Comparison of ENCODE assay signal across 14 cellular contexts in genomic region chr7:126696639-126697038, GRCh38.
DNase-seq lines count a peak whose midpoint lies in the region; ATAC-seq lines count a peak whose summit lies in the region.
"Had no signal": no experiment of that assay in that cellular context is flagged by ENCODE, and none has a peak within 500 bp of the region (broad histone marks: within the 10 kb centered on the region; RNA-seq: fewer than 3 reads in every experiment).

No MANE protein-coding gene starts in this region.

- no peaks in the 10 kb centered on the region for H3K4me1 ChIP-seq in naive thymus-derived CD4-positive, alpha-beta T cell (ENCODE audit: control insufficient read depth in 2 of 2, insufficient read depth in 2 of 2, low read length in 2 of 2)

- peaks cover 0 to 11% (median 0%) of the 10 kb centered on the region in 7 donors for H3K4me1 Mint-ChIP-seq in naive thymus-derived CD4-positive, alpha-beta T cell
- H3K4me1 Mint-ChIP-seq in effector memory CD8-positive, alpha-beta T cell (ENCODE audit: low read depth in 2 of 2): peaks cover 1 to 5% of the 10 kb centered on the region in 2 donors
- H3K4me1 Mint-ChIP-seq: stimulated activated effector memory CD8-positive, alpha-beta T cell treated with anti-CD3 and anti-CD28 coated beads, Interleukin-12 subunit alpha, Interleukin-12 subunit beta, amount 100 ng/mL, for 72 hours had no signal

- intact Hi-C loops in naive thymus-derived CD4-positive, alpha-beta T cell (cut with micrococcal nuclease): no loop called here

- peaks cover 0 to 4% (median 0%) of the 10 kb centered on the region in 11 donors for H3K9me3 Mint-ChIP-seq in naive thymus-derived CD4-positive, alpha-beta T cell
- H3K9me3 Mint-ChIP-seq in effector memory CD8-positive, alpha-beta T cell: peaks cover 0 to 10% of the 10 kb centered on the region in 2 donors
- H3K9me3 Mint-ChIP-seq: activated T-cell treated with anti-CD3 and anti-CD28 coated beads, Interleukin-2, amount 50 U/mL, for 24 hours; stimulated activated effector memory CD8-positive, alpha-beta T cell treated with anti-CD3 and anti-CD28 coated beads, Interleukin-12 subunit alpha, Interleukin-12 subunit beta, amount 100 ng/mL, for 72 hours had no signal

- H3K27me3 Mint-ChIP-seq in naive thymus-derived CD4-positive, alpha-beta T cell: peaks cover 0 to 22% (median 4%) of the 10 kb centered on the region in 5 donors
- H3K27me3 Mint-ChIP-seq in effector memory CD8-positive, alpha-beta T cell: no peaks in the 10 kb centered on the region
- H3K27me3 Mint-ChIP-seq: activated T-cell treated with anti-CD3 and anti-CD28 coated beads, Interleukin-2, amount 50 U/mL, for 24 hours had no signal

- DNase-seq in naive thymus-derived CD4-positive, alpha-beta T cell: no peak
- no peak for DNase-seq in OCI-M2 (lab: John Stamatoyannopoulos, UW; ENCODE audit: unreplicated experiment)
- DNase-seq in effector memory CD8-positive, alpha-beta T cell: no peak
- no peak for DNase-seq in NCI-H345 (lab: John Stamatoyannopoulos, UW)
- DNase-seq: activated T-cell treated with anti-CD3 and anti-CD28 coated beads, Interleukin-2, amount 50 U/mL, for 24 hours; aorta; Calu3; effector CD4-positive, alpha-beta T cell; stimulated activated CD4-positive, alpha-beta T cell treated with anti-CD3 and anti-CD28 coated beads, Interleukin-12 subunit alpha, Interleukin-12 subunit beta, amount 100 ng/mL, for 4 hours had no signal

- H3K36me3 ChIP-seq in naive thymus-derived CD4-positive, alpha-beta T cell (ENCODE audit: control insufficient read depth in 2 of 3, insufficient read depth in 3 of 3, low read length in 3 of 3): no peaks in the 10 kb centered on the region

- no peaks in the 10 kb centered on the region for H3K36me3 Mint-ChIP-seq in naive thymus-derived CD4-positive, alpha-beta T cell
- no peaks in the 10 kb centered on the region for H3K36me3 Mint-ChIP-seq in effector memory CD8-positive, alpha-beta T cell (ENCODE audit: insufficient read depth)
- H3K36me3 Mint-ChIP-seq: stimulated activated effector memory CD8-positive, alpha-beta T cell treated with anti-CD3 and anti-CD28 coated beads, Interleukin-12 subunit alpha, Interleukin-12 subunit beta, amount 100 ng/mL, for 72 hours had no signal

- H3K4me3 ChIP-seq in naive thymus-derived CD4-positive, alpha-beta T cell (ENCODE audit: low read length): no peak overlapping the region

- CTCF ChIA-PET in naive thymus-derived CD4-positive, alpha-beta T cell (lab: Charles Lee): no interaction called here

- POLR2A ChIA-PET in naive thymus-derived CD4-positive, alpha-beta T cell (lab: Charles Lee): no interaction called here

- ATAC-seq in GM19025 (IDR thresholded peaks at IDR 0.05; ENCODE audit: low read depth, unreplicated experiment): peak; percentile 33
- ATAC-seq in GM21717 (IDR thresholded peaks at IDR 0.05; ENCODE audit: unreplicated experiment): peak; percentile 46
- peak; percentile 34 for ATAC-seq in HG03342 (IDR thresholded peaks at IDR 0.05; ENCODE audit: unreplicated experiment)
- peak; percentile 28 for ATAC-seq in naive thymus-derived CD4-positive, alpha-beta T cell
- no peak for ATAC-seq in effector memory CD8-positive, alpha-beta T cell (replicated peaks)
- ATAC-seq: Right ventricle myocardium inferior; stimulated activated effector memory CD8-positive, alpha-beta T cell treated with anti-CD3 and anti-CD28 coated beads, Interleukin-12 subunit alpha, Interleukin-12 subunit beta, amount 100 ng/mL, for 72 hours had no signal

- no peaks in the 10 kb centered on the region for H3K9me3 ChIP-seq in naive thymus-derived CD4-positive, alpha-beta T cell (ENCODE audit: control insufficient read depth in 2 of 3, low read length in 3 of 3)

- no peaks in the 10 kb centered on the region for H3K27me3 ChIP-seq in naive thymus-derived CD4-positive, alpha-beta T cell (ENCODE audit: control insufficient read depth in 2 of 2, insufficient read depth in 2 of 2, low read length in 2 of 2)

- no peak overlapping the region for H3K4me3 Mint-ChIP-seq in naive thymus-derived CD4-positive, alpha-beta T cell
- no peak overlapping the region for H3K4me3 Mint-ChIP-seq in effector memory CD8-positive, alpha-beta T cell
- H3K4me3 Mint-ChIP-seq: activated T-cell treated with anti-CD3 and anti-CD28 coated beads, Interleukin-2, amount 50 U/mL, for 24 hours; stimulated activated effector memory CD8-positive, alpha-beta T cell treated with anti-CD3 and anti-CD28 coated beads, Interleukin-12 subunit alpha, Interleukin-12 subunit beta, amount 100 ng/mL, for 72 hours had no signal

- H3K27ac ChIP-seq in naive thymus-derived CD4-positive, alpha-beta T cell (ENCODE audit: low read depth, low read length): no peak overlapping the region

- no peak overlapping the region for H3K27ac Mint-ChIP-seq in naive thymus-derived CD4-positive, alpha-beta T cell
- H3K27ac Mint-ChIP-seq in effector memory CD8-positive, alpha-beta T cell: no peak overlapping the region
- H3K27ac Mint-ChIP-seq: activated T-cell treated with anti-CD3 and anti-CD28 coated beads, Interleukin-2, amount 50 U/mL, for 24 hours; stimulated activated effector memory CD8-positive, alpha-beta T cell treated with anti-CD3 and anti-CD28 coated beads, Interleukin-12 subunit alpha, Interleukin-12 subunit beta, amount 100 ng/mL, for 72 hours had no signal
